ENCODE assay signal across 17 cellular contexts in genomic region chr11:130581631-130582030, GRCh38.
DNase-seq lines count a peak whose midpoint lies in the region; ATAC-seq and TF ChIP-seq lines count a peak whose summit lies in the region.
"Had no signal": no experiment of that assay in that cellular context is flagged by ENCODE, and none has a peak within 500 bp of the region (broad histone marks: within the 10 kb centered on the region; RNA-seq: fewer than 3 reads in every experiment).

No MANE protein-coding gene starts in this region.

- no peak overlapping the region for H3K4me2 ChIP-seq in fibroblast of lung (ENCODE audit: extremely low read depth, insufficient read depth, low read length)

- H3K27me3 Mint-ChIP-seq in Caco-2 (ENCODE audit: insufficient read depth, unreplicated experiment) = peaks cover 6% of the 10 kb centered on the region

- CTCF ChIA-PET in Caco-2 (lab: Charles Lee) = no interaction called here

- POLR2A ChIA-PET in Caco-2 (lab: Charles Lee) = no interaction called here

- no peak overlapping the region for H3K27ac Mint-ChIP-seq in Caco-2 (ENCODE audit: unreplicated experiment)
- H3K27ac Mint-ChIP-seq: activated naive CD8-positive, alpha-beta T cell had no signal

- ATAC-seq in RWPE2 (ENCODE audit: low read depth) = no peak
- ATAC-seq in sciatic nerve = peak; percentile 18
- no peak for ATAC-seq in GM19328 (IDR thresholded peaks at IDR 0.05; ENCODE audit: unreplicated experiment)
- no peak for ATAC-seq in HG02610 (IDR thresholded peaks at IDR 0.05; ENCODE audit: unreplicated experiment)
- ATAC-seq: activated CD4-positive, CD25-positive, alpha-beta regulatory T cell treated with anti-CD3 and anti-CD28 coated beads, Interleukin-2, amount 50 U/mL, for 24 hours had no signal

- no peaks in the 10 kb centered on the region for H4K20me1 ChIP-seq in fibroblast of lung (ENCODE audit: control insufficient read depth, extremely low read depth, insufficient read depth, low read length)

- TF ChIP-seq CTCF in RWPE2 (IDR thresholded peaks at IDR 0.05; ENCODE audit: poor library complexity, severe bottlenecking) (no peak), fibroblast of lung (conservative IDR thresholded peaks at IDR 0.05 in 1 of 2, IDR thresholded peaks at IDR 0.05 in 1 of 2; ENCODE audit: low read depth in 1 of 2, low read length in 2 of 2) (no peak), Caco-2 (IDR thresholded peaks at IDR 0.05; ENCODE audit: insufficient read depth in 1 of 2, low read depth in 1 of 2, low read length in 1 of 2, severe bottlenecking in 1 of 2, unreplicated experiment in 1 of 2) (no peak)

- no peaks in the 10 kb centered on the region for H3K9me3 ChIP-seq in RWPE2 (ENCODE audit: severe bottlenecking)
- no peaks in the 10 kb centered on the region for H3K9me3 ChIP-seq in fibroblast of lung (ENCODE audit: control insufficient read depth, insufficient read depth, low read depth, low read length)
- no peaks in the 10 kb centered on the region for H3K9me3 ChIP-seq in Caco-2
- H3K9me3 ChIP-seq: thoracic aorta had no signal

- H2AFZ ChIP-seq in fibroblast of lung (ENCODE audit: low read length) = no peak overlapping the region

- H3K27me3 ChIP-seq in RWPE2 (ENCODE audit: insufficient read depth, poor library complexity, severe bottlenecking) (no peaks in the 10 kb centered on the region), fibroblast of lung (ENCODE audit: control insufficient read depth, insufficient read depth, low read length) (no peaks in the 10 kb centered on the region), Caco-2 (replicated peaks; ENCODE audit: control insufficient read depth, insufficient read depth, low read length) (no peaks in the 10 kb centered on the region; the same call in 1 of the 2 replicates)

- H3K36me3 ChIP-seq in RWPE2 (ENCODE audit: low read depth) (no peaks in the 10 kb centered on the region), fibroblast of lung (ENCODE audit: control insufficient read depth, insufficient read depth, low read length) (no peaks in the 10 kb centered on the region), Caco-2 (ENCODE audit: control insufficient read depth, insufficient read depth, low read length) (no peaks in the 10 kb centered on the region)
- H3K36me3 ChIP-seq: thoracic aorta had no signal

- H3K4me3 ChIP-seq in RWPE2 (ENCODE audit: severe bottlenecking) (no peak overlapping the region), fibroblast of lung (replicated peaks in 1 of 4; ENCODE audit: control extremely low read depth in 1 of 4, insufficient read depth in 1 of 4, low read depth in 3 of 4, low read length in 4 of 4) (no peak overlapping the region), Caco-2 (ENCODE audit: low read depth, low read length) (no peak overlapping the region)
- H3K4me3 ChIP-seq: thoracic aorta had no signal

- H3K36me3 Mint-ChIP-seq in Caco-2 (ENCODE audit: insufficient read depth, unreplicated experiment) = no peaks in the 10 kb centered on the region
- H3K36me3 Mint-ChIP-seq: activated naive CD8-positive, alpha-beta T cell had no signal

- no peaks in the 10 kb centered on the region for H3K79me2 ChIP-seq in fibroblast of lung (ENCODE audit: control insufficient read depth, insufficient read depth, low read length)

- no TSS peak for BruUV-seq in Caco-2 (replicated peaks; lab: Mats Ljungman, UMichigan)

- H3K4me1 Mint-ChIP-seq in Caco-2 (ENCODE audit: low read depth, unreplicated experiment) = no peaks in the 10 kb centered on the region

- H3K4me1 ChIP-seq in RWPE2 (ENCODE audit: insufficient read depth, poor library complexity, severe bottlenecking) = peaks cover 23% of the 10 kb centered on the region
- H3K4me1 ChIP-seq in fibroblast of lung (ENCODE audit: control insufficient read depth, extremely low read depth, insufficient read depth, low read length) = peaks cover 9% of the 10 kb centered on the region
- H3K4me1 ChIP-seq in Caco-2 = no peaks in the 10 kb centered on the region

- peak; percentile 60 for DNase-seq in EH (ENCODE audit: low read depth)
- DNase-seq in RWPE2 (ENCODE audit: low spot score) = no peak
- peak; percentile 23 to 62 for DNase-seq in fibroblast of lung (ENCODE audit: low read depth in 2 of 2)
- DNase-seq in sciatic nerve (ENCODE audit: low spot score) = no peak
- DNase-seq in NCI-H146 (lab: John Stamatoyannopoulos, UW) = no peak
- DNase-seq in Caco-2 = no peak
- DNase-seq: activated T-cell treated with anti-CD3 and anti-CD28 coated beads for 4 hours, DMS79, NCI-H1048, NCI-H345, posterior cingulate gyrus, T-helper 1 cell had no signal

- intact Hi-C loops in sciatic nerve (cut with DNase I) = no loop called here
- intact Hi-C loops in Caco-2 (cut with micrococcal nuclease; ENCODE audit: unreplicated experiment) = no loop called here

- H3K4me3 Mint-ChIP-seq in Caco-2 (ENCODE audit: unreplicated experiment) = no peak overlapping the region
- H3K4me3 Mint-ChIP-seq: activated naive CD8-positive, alpha-beta T cell had no signal

- H3K27ac ChIP-seq in RWPE2 (ENCODE audit: poor library complexity, severe bottlenecking) = peak overlapping the region; percentile 97
- H3K27ac ChIP-seq in fibroblast of lung (ENCODE audit: insufficient read depth, low read length) = no peak overlapping the region

- no peak overlapping the region for H3K9ac ChIP-seq in fibroblast of lung (ENCODE audit: insufficient read depth, low read length)

- peaks cover 11% of the 10 kb centered on the region for H3K9me3 Mint-ChIP-seq in Caco-2 (ENCODE audit: unreplicated experiment)

Comparison
In these comparisons a context has a peak if more than half of its experiments do, and no peak if none do; other contexts are left out.
1. DNase-seq: peak in EH (single experiment) and fibroblast of lung (2 of 2); none in RWPE2 (single experiment), sciatic nerve (single experiment), NCI-H146 (single experiment) and Caco-2 (0 of 2).